In the genomic region with DNA sequence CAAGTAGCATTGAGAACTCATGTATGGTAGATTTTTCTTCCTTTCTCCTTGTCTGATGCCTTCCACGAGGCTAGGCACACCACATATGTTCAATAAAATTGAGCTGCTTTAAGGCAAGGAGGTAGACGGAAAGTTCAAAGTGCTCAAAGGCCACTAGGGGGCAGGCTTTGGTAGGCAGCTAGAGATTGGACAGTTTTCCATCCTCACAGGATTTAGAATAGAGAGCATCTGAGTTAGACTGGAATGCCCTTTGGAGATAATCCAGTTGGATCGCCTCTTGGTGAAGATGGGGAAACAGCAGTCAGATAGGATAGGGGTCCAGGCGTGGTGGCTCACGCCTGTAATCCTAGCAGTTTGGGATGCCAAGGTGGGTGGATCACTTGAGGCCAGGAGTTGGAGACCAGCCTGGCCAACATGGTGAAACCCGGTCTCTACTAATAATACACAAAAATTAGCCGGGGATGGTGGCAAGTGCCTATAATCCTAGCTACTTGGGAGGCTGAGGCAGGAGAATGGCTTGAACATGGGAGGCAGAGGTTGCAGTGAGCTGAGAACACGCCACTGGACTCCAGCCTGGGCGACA, we compare ENCODE assay signal across 7 cellular contexts. TPM values are rescaled to one million over a fixed set of nuclear protein-coding genes. Genes with fewer than 3 reads are reported as not detected.
DNase-seq lines count a peak whose midpoint lies in the region; ATAC-seq and TF ChIP-seq lines count a peak whose summit lies in the region.

No MANE protein-coding gene starts in this region.

- H3K79me2 ChIP-seq in MM.1S (ENCODE audit: low read length), result peaks cover 4% of the 10 kb centered on the region; the same call in 1 of the 2 replicates

- no peaks in the 10 kb centered on the region for H4K20me1 ChIP-seq in MM.1S (ENCODE audit: insufficient read depth, low read length)

- no peaks in the 10 kb centered on the region for H3K9me2 ChIP-seq in MM.1S (replicated peaks; ENCODE audit: insufficient read depth, low read length)

- no peaks in the 10 kb centered on the region for H3K36me3 ChIP-seq in MM.1S (replicated peaks; ENCODE audit: insufficient read depth, low read length)
- no peaks in the 10 kb centered on the region; the same call in 1 of the 2 replicates for H3K36me3 ChIP-seq in SK-N-MC (ENCODE audit: insufficient read depth, low read length)
- H3K36me3 ChIP-seq in adrenal gland (replicated peaks in 1 of 2), result no peaks in the 10 kb centered on the region
- no peaks in the 10 kb centered on the region for H3K36me3 ChIP-seq in left ventricle myocardium inferior

- TF ChIP-seq CTCF in MM.1S (IDR thresholded peaks at IDR 0.05; ENCODE audit: low read length) (peak; percentile 83), adrenal gland (IDR thresholded peaks at IDR 0.05) (peak; percentile 53 to 74 (median 66)), left ventricle myocardium inferior (IDR thresholded peaks at IDR 0.05; ENCODE audit: borderline replicate concordance) (peak; percentile 72)

- no peaks in the 10 kb centered on the region for H3F3A ChIP-seq in MM.1S (ENCODE audit: insufficient read depth, low read length)

- intact Hi-C loops in adrenal gland (cut with DNase I) (loop anchor here in 1 of 2 donors (2.0 to 5.0 kb wide), 2 partner anchors 37 to 113 kb away; no protein-coding TSS in a partner anchor), left ventricle myocardium inferior (cut with micrococcal nuclease) (loop anchor here (5.0 kb wide), 2 partner anchors 42 to 112 kb away; no protein-coding TSS in a partner anchor)

- no peaks in the 10 kb centered on the region for H3K27me3 ChIP-seq in MM.1S (replicated peaks; ENCODE audit: insufficient read depth, low read length)
- no peaks in the 10 kb centered on the region for H3K27me3 ChIP-seq in adrenal gland
- no peaks in the 10 kb centered on the region for H3K27me3 ChIP-seq in left ventricle myocardium inferior (ENCODE audit: low read depth)

- no peak overlapping the region for H3K4me2 ChIP-seq in MM.1S (ENCODE audit: low read depth, low read length)

- H3K4me3 ChIP-seq in MM.1S (ENCODE audit: low read length) (no peak overlapping the region), SK-N-MC (no peak overlapping the region), adrenal gland (no peak overlapping the region), left ventricle myocardium inferior (no peak overlapping the region)

- no peak overlapping the region for H2AFZ ChIP-seq in MM.1S (ENCODE audit: low read length)

- DNase-seq in GM04503 (ENCODE audit: low read depth) (peak; percentile 50), MM.1S (peak; percentile 58), SK-N-MC (ENCODE audit: low read depth, low spot score) (peak; percentile 12), adrenal gland (peak; percentile 52 to 85 (median 66)), left ventricle myocardium inferior (no peak), retina (peak; percentile 53)

- H3K9ac ChIP-seq in MM.1S (ENCODE audit: low read length) (no peak overlapping the region), SK-N-MC (ENCODE audit: insufficient read length) (no peak overlapping the region)

- ATAC-seq in HG02852 (IDR thresholded peaks at IDR 0.05; ENCODE audit: unreplicated experiment), result no peak

- no peak overlapping the region for H3K27ac ChIP-seq in MM.1S (ENCODE audit: low read length)
- H3K27ac ChIP-seq in SK-N-MC, result no peak overlapping the region
- no peak overlapping the region for H3K27ac ChIP-seq in adrenal gland
- no peak overlapping the region for H3K27ac ChIP-seq in left ventricle myocardium inferior (replicated peaks)

- H3K9me3 ChIP-seq in MM.1S (replicated peaks; ENCODE audit: insufficient read depth, low read length), result no peaks in the 10 kb centered on the region
- H3K9me3 ChIP-seq in SK-N-MC (ENCODE audit: low read depth, low read length), result no peaks in the 10 kb centered on the region
- no peaks in the 10 kb centered on the region for H3K9me3 ChIP-seq in adrenal gland (replicated peaks in 1 of 3)
- H3K9me3 ChIP-seq in left ventricle myocardium inferior (replicated peaks), result no peaks in the 10 kb centered on the region

- no peak for TF ChIP-seq POLR2A in adrenal gland (IDR thresholded peaks at IDR 0.05)

- WGBS in adrenal gland, 4 donors, result 28 to 52% (median 48%) methylated on average over 6 to 9 of the region's 9 CpGs

- H3K4me1 ChIP-seq in MM.1S (ENCODE audit: low read length) (peaks cover 24% of the 10 kb centered on the region), adrenal gland (replicated peaks in 1 of 2) (peaks cover 0 to 5% of the 10 kb centered on the region in 2 donors), left ventricle myocardium inferior (peaks cover 35% of the 10 kb centered on the region)

RNA-seq across cellular contexts. Expression of a gene that starts 30.4 kb away (rescaled TPM):
- total RNA-seq in adrenal gland (1 to 10 TPM; 2.7 to 8.8 (median 7.5) TPM), left ventricle myocardium inferior (2.2 TPM)
- polyA plus RNA-seq in adrenal gland, result 1 to 10 TPM; 3.1 to 4.5 (median 3.5) TPM
